ENCODE assay signal across 39 cellular contexts in genomic region chr7:106234425-106234824, GRCh38.
"Had no signal": no experiment of that assay in that cellular context is flagged by ENCODE, and none has a peak within 500 bp of the region (broad histone marks: within the 10 kb centered on the region; RNA-seq: fewer than 3 reads in every experiment).

No MANE protein-coding gene starts in this region.

- H3K9me3 Mint-ChIP-seq: activated B cell treated with CpG ODN at 0.5 μM for 24 hours; activated CD4-positive, alpha-beta memory T cell treated with anti-CD3 and anti-CD28 coated beads for 36 hours; activated CD4-positive, alpha-beta T cell treated with anti-CD3 and anti-CD28 coated beads, Interleukin-2, amount 10 ng/mL, durations not matched to agents 24 days and 14 days; activated CD8-positive, alpha-beta T cell treated with anti-CD3 and anti-CD28 coated beads for 36 hours; activated naive CD4-positive, alpha-beta T cell treated with anti-CD3 and anti-CD28 coated beads for 36 hours; activated naive CD4-positive, alpha-beta T cell treated with anti-CD3 and anti-CD28 coated beads, Interleukin-2, amount 50 U/mL, for 72 hours; activated naive CD8-positive, alpha-beta T cell treated with anti-CD3 and anti-CD28 coated beads for 36 hours; activated T-cell treated with anti-CD3 and anti-CD28 coated beads, Interleukin-2, amount 50 U/mL, for 4 hours; activated T-cell treated with anti-CD3 and anti-CD28 coated beads, Interleukin-2, amount 50 U/mL, for 72 hours; activated T-helper 1 cell treated with anti-CD3 and anti-CD28 coated beads, Interleukin-12 subunit alpha, Interleukin-12 subunit beta, Interleukin-2, Interleukin-4 antibody, amounts not matched to agents 30 ng/mL and 10 ng/mL and 1 ng/mL, durations not matched to agents 14 hours and 24 hours and 36 hours; activated T-helper 17 cell treated with anti-CD3 and anti-CD28 coated beads, Interleukin-2, amount 50 U/mL, for 72 hours; central memory CD8-positive, alpha-beta T cell had no signal

- H3K27me3 ChIP-seq: adrenal gland, cardiac muscle cell had no signal

- H3K4me3 ChIP-seq: adrenal gland, cardiac muscle cell had no signal

- H3K4me1 Mint-ChIP-seq: activated B cell treated with CpG ODN at 0.5 μM for 24 hours; activated CD4-positive, alpha-beta T cell treated with anti-CD3 and anti-CD28 coated beads, Interleukin-2, amount 10 ng/mL, durations not matched to agents 24 days and 14 days; activated naive CD8-positive, alpha-beta T cell treated with anti-CD3 and anti-CD28 coated beads for 36 hours; activated T-helper 17 cell treated with anti-CD3 and anti-CD28 coated beads, Interleukin-2, amount 50 U/mL, for 72 hours; brain; central memory CD8-positive, alpha-beta T cell had no signal

- FAIRE-seq: astrocyte, bronchial epithelial cell, TTC549 had no signal

- ATAC-seq: activated CD8-positive, alpha-beta T cell treated with anti-CD3 and anti-CD28 coated beads for 36 hours; activated naive CD4-positive, alpha-beta T cell treated with anti-CD3 and anti-CD28 coated beads, Interleukin-2, amount 50 U/mL, for 72 hours; activated T-cell treated with anti-CD3 and anti-CD28 coated beads, Interleukin-2, amount 50 U/mL, for 4 hours; activated T-cell treated with anti-CD3 and anti-CD28 coated beads, Interleukin-2, amount 50 U/mL, for 72 hours; activated T-helper 17 cell treated with anti-CD3 and anti-CD28 coated beads, Interleukin-2, amount 50 U/mL, for 72 hours had no signal

- H3K27ac ChIP-seq: adrenal gland, cardiac muscle cell, VCaP had no signal

- H3K4me3 Mint-ChIP-seq: activated B cell treated with CpG ODN at 0.5 μM for 24 hours; activated CD4-positive, alpha-beta memory T cell treated with anti-CD3 and anti-CD28 coated beads for 36 hours; activated CD4-positive, alpha-beta T cell treated with anti-CD3 and anti-CD28 coated beads, Interleukin-2, amount 10 ng/mL, durations not matched to agents 24 days and 14 days; activated CD8-positive, alpha-beta T cell treated with anti-CD3 and anti-CD28 coated beads for 36 hours; activated naive CD4-positive, alpha-beta T cell treated with anti-CD3 and anti-CD28 coated beads for 36 hours; activated naive CD8-positive, alpha-beta T cell treated with anti-CD3 and anti-CD28 coated beads for 36 hours; activated T-cell treated with anti-CD3 and anti-CD28 coated beads, Interleukin-2, amount 50 U/mL, for 4 hours; activated T-cell treated with anti-CD3 and anti-CD28 coated beads, Interleukin-2, amount 50 U/mL, for 72 hours; activated T-helper 1 cell treated with anti-CD3 and anti-CD28 coated beads, Interleukin-12 subunit alpha, Interleukin-12 subunit beta, Interleukin-2, Interleukin-4 antibody, amounts not matched to agents 30 ng/mL and 10 ng/mL and 1 ng/mL, durations not matched to agents 14 hours and 24 hours and 36 hours; activated T-helper 17 cell treated with anti-CD3 and anti-CD28 coated beads, Interleukin-2, amount 50 U/mL, for 72 hours; brain; central memory CD8-positive, alpha-beta T cell; T-helper 1 cell treated with Interleukin-12 subunit alpha and Interleukin-12 subunit beta and Interleukin-4 antibody, amounts not matched to agents 30 μg/mL and 1 μg/mL, for 36 hours; T-helper 2 cell treated with Interferon-gamma antibody and Interleukin-4, amounts not matched to agents 5 μg/mL and 100 μg/mL, for 36 hours had no signal

- H3K27ac Mint-ChIP-seq: activated B cell treated with CpG ODN at 0.5 μM for 24 hours; activated CD4-positive, alpha-beta memory T cell treated with anti-CD3 and anti-CD28 coated beads for 36 hours; activated CD4-positive, alpha-beta T cell treated with anti-CD3 and anti-CD28 coated beads, Interleukin-2, amount 10 ng/mL, durations not matched to agents 24 days and 14 days; activated CD8-positive, alpha-beta T cell treated with anti-CD3 and anti-CD28 coated beads for 36 hours; activated naive CD4-positive, alpha-beta T cell treated with anti-CD3 and anti-CD28 coated beads for 36 hours; activated naive CD4-positive, alpha-beta T cell treated with anti-CD3 and anti-CD28 coated beads, Interleukin-2, amount 50 U/mL, for 72 hours; activated naive CD8-positive, alpha-beta T cell treated with anti-CD3 and anti-CD28 coated beads for 36 hours; activated T-cell treated with anti-CD3 and anti-CD28 coated beads, Interleukin-2, amount 50 U/mL, for 72 hours; activated T-helper 1 cell treated with anti-CD3 and anti-CD28 coated beads, Interleukin-12 subunit alpha, Interleukin-12 subunit beta, Interleukin-2, Interleukin-4 antibody, amounts not matched to agents 30 ng/mL and 10 ng/mL and 1 ng/mL, durations not matched to agents 14 hours and 24 hours and 36 hours; activated T-helper 17 cell treated with anti-CD3 and anti-CD28 coated beads, Interleukin-2, amount 50 U/mL, for 72 hours; brain; T-helper 1 cell treated with Interleukin-12 subunit alpha and Interleukin-12 subunit beta and Interleukin-4 antibody, amounts not matched to agents 30 μg/mL and 1 μg/mL, for 36 hours; T-helper 2 cell treated with Interferon-gamma antibody and Interleukin-4, amounts not matched to agents 5 μg/mL and 100 μg/mL, for 36 hours had no signal

- H3K36me3 Mint-ChIP-seq: activated CD4-positive, alpha-beta memory T cell treated with anti-CD3 and anti-CD28 coated beads for 36 hours; activated naive CD8-positive, alpha-beta T cell treated with anti-CD3 and anti-CD28 coated beads for 36 hours; brain had no signal

- DNase-seq: activated B cell treated with CpG ODN at 0.5 μM for 24 hours; activated CD4-positive, alpha-beta memory T cell treated with anti-CD3 and anti-CD28 coated beads for 36 hours; activated CD4-positive, alpha-beta T cell treated with anti-CD3 and anti-CD28 coated beads for 4 hours; activated CD4-positive, alpha-beta T cell treated with anti-CD3 and anti-CD28 coated beads, Interleukin-2, amount 10 ng/mL, durations not matched to agents 24 days and 14 days; activated CD4-positive, alpha-beta T cell treated with anti-CD3 and anti-CD28 coated beads, Interleukin-2, amount 50 U/mL, for 1 hour; activated CD4-positive, alpha-beta T cell treated with anti-CD3 and anti-CD28 coated beads, Interleukin-2, amount 50 U/mL, for 4 hours; activated CD4-positive, CD25-positive, alpha-beta regulatory T cell treated with anti-CD3 and anti-CD28 coated beads, Interleukin-2, amount 50 U/mL, for 72 hours; activated CD8-positive, alpha-beta memory T cell treated with anti-CD3 and anti-CD28 coated beads, Interleukin-2, amount 50 U/mL, for 4 hours; activated CD8-positive, alpha-beta T cell treated with anti-CD3 and anti-CD28 coated beads for 36 hours; activated effector memory CD4-positive, alpha-beta T cell treated with anti-CD3 and anti-CD28 coated beads, Interleukin-2, amount 50 U/mL, for 16 hours; activated gamma-delta T cell treated with Interleukin-2 at 50 U/mL for 16 hours; activated naive CD4-positive, alpha-beta T cell; activated naive CD4-positive, alpha-beta T cell treated with anti-CD3 and anti-CD28 coated beads for 36 hours; activated naive CD4-positive, alpha-beta T cell treated with anti-CD3 and anti-CD28 coated beads, Interleukin-2, amount 50 U/mL, for 16 hours; activated naive CD8-positive, alpha-beta T cell treated with anti-CD3 and anti-CD28 coated beads for 36 hours; activated T-cell treated with anti-CD3 and anti-CD28 coated beads for 4 hours; activated T-cell treated with anti-CD3 and anti-CD28 coated beads, Interleukin-2, amount 50 U/mL, for 1 hour; activated T-cell treated with anti-CD3 and anti-CD28 coated beads, Interleukin-2, amount 50 U/mL, for 4 hours; activated T-cell treated with anti-CD3 and anti-CD28 coated beads, Interleukin-2, amount 50 U/mL, for 72 hours; adrenal gland; amniotic stem cell; aorta; caudate nucleus; cerebellar nuclear complex; T-helper 1 cell; T-helper 2 cell; T-helper 9 cell had no signal

- H3K4me1 ChIP-seq: adrenal gland had no signal

- H3K9me3 ChIP-seq: adrenal gland had no signal

- H3K36me3 ChIP-seq: adrenal gland, cardiac muscle cell had no signal
